ENCODE assay signal across 16 cellular contexts in the genomic region with DNA sequence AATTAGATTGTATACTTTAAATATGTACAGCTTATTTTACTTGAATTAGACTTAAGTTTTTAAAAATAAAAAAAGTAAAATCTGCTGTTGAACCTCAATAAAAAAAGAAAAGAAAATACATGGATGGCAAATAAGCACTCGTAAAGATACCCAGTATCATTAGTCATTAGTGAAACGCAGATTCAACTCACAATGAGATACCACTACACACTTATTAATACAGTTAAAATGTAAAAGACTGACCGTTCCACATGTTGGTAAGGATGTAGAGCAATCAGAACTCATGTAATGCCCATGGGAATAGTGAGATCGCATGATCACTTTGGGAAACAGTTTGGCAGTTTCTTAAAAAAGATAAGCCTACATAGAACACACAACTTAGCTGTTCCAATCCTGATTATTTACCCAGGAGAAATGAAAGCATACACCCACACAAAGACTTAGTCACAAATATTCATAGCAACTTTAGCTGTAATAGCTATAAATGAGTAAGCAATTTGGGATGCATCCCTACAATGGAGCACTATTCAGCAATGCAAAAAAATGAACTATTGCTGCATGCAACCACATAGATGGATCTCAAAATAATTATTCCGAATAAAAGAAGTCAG. TPM values are rescaled to one million over a fixed set of nuclear protein-coding genes. Genes with fewer than 3 reads are reported as not detected.
DNase-seq lines count a peak whose midpoint lies in the region; ATAC-seq and TF ChIP-seq lines count a peak whose summit lies in the region.
"Had no signal": no experiment of that assay in that cellular context is flagged by ENCODE, and none has a peak within 500 bp of the region (broad histone marks: within the 10 kb centered on the region; RNA-seq: fewer than 3 reads in every experiment).

No MANE protein-coding gene starts in this region.

- H3K9ac ChIP-seq in fibroblast of lung (ENCODE audit: insufficient read depth, low read length), result no peak overlapping the region
- H3K9ac ChIP-seq in Karpas-422 (ENCODE audit: low read length), result no peak overlapping the region

- H3K27me3 ChIP-seq in Panc1 (ENCODE audit: control insufficient read depth, insufficient read depth, low read length) (no peaks in the 10 kb centered on the region), fibroblast of lung (ENCODE audit: control insufficient read depth, insufficient read depth, low read length) (no peaks in the 10 kb centered on the region), Karpas-422 (ENCODE audit: low read length) (no peaks in the 10 kb centered on the region)
- H3K27me3 ChIP-seq: vagina had no signal

- POLR2A ChIA-PET in Panc1 (lab: Charles Lee), result no interaction called here

- H3K4me1 ChIP-seq in Panc1 (ENCODE audit: control insufficient read depth, insufficient read depth, low read length) (no peaks in the 10 kb centered on the region), fibroblast of lung (ENCODE audit: control insufficient read depth, extremely low read depth, insufficient read depth, low read length) (no peaks in the 10 kb centered on the region), Karpas-422 (ENCODE audit: low read length) (no peaks in the 10 kb centered on the region)
- H3K4me1 ChIP-seq: vagina had no signal

- ATAC-seq in Panc1, result peak; percentile 34; the same call in 1 of the 2 replicates
- ATAC-seq: activated CD8-positive, alpha-beta T cell treated with anti-CD3 and anti-CD28 coated beads for 36 hours; CD8-positive, alpha-beta T cell; effector memory CD8-positive, alpha-beta T cell; sciatic nerve had no signal

- no TSS peak for BruUV-seq in Panc1 (replicated peaks; lab: Mats Ljungman, UMichigan)

- H2AFZ ChIP-seq in fibroblast of lung (ENCODE audit: low read length) (peak overlapping the region; percentile 22), Karpas-422 (ENCODE audit: low read length) (no peak overlapping the region)

- TF ChIP-seq CTCF in Panc1 (IDR thresholded peaks at IDR 0.05) (no peak), fibroblast of lung (conservative IDR thresholded peaks at IDR 0.05 in 1 of 2, IDR thresholded peaks at IDR 0.05 in 1 of 2; ENCODE audit: low read depth in 1 of 2, low read length in 2 of 2) (no peak)

- H3K36me3 ChIP-seq in Panc1 (ENCODE audit: control insufficient read depth, insufficient read depth, low read length) (no peaks in the 10 kb centered on the region), fibroblast of lung (ENCODE audit: control insufficient read depth, insufficient read depth, low read length) (no peaks in the 10 kb centered on the region), Karpas-422 (ENCODE audit: insufficient read depth, low read length) (no peaks in the 10 kb centered on the region)
- H3K36me3 ChIP-seq: heart right ventricle, vagina had no signal

- H3K9me2 ChIP-seq in Karpas-422 (replicated peaks; ENCODE audit: insufficient read depth, low read length), result no peaks in the 10 kb centered on the region

- H3K79me2 ChIP-seq in fibroblast of lung (ENCODE audit: control insufficient read depth, insufficient read depth, low read length) (no peaks in the 10 kb centered on the region), Karpas-422 (ENCODE audit: low read length) (no peaks in the 10 kb centered on the region)

- peak; percentile 86 for DNase-seq in ELR (ENCODE audit: low read depth)
- DNase-seq in Panc1 (ENCODE audit: low read depth, low spot score), result no peak
- DNase-seq in fibroblast of lung (ENCODE audit: low read depth in 2 of 2), result peak; percentile 50 to 86
- peak; percentile 57 for DNase-seq in renal cortical epithelial cell (ENCODE audit: low read depth)
- no peak for DNase-seq in cerebellum (ENCODE audit: low spot score)
- DNase-seq in NCI-H345 (lab: John Stamatoyannopoulos, UW), result no peak
- no peak for DNase-seq in Karpas-422
- DNase-seq: activated CD8-positive, alpha-beta T cell treated with anti-CD3 and anti-CD28 coated beads for 36 hours; CD8-positive, alpha-beta T cell; effector memory CD8-positive, alpha-beta T cell; H9; heart right ventricle; nephron progenitor cell had no signal

- CTCF ChIA-PET in Panc1 (lab: Charles Lee), result no interaction called here

- H3K4me3 ChIP-seq in Panc1 (ENCODE audit: low read depth in 2 of 2, low read length in 2 of 2) (no peak overlapping the region), fibroblast of lung (replicated peaks in 1 of 4; ENCODE audit: control extremely low read depth in 1 of 4, insufficient read depth in 1 of 4, low read depth in 3 of 4, low read length in 4 of 4) (no peak overlapping the region), Karpas-422 (ENCODE audit: low read length) (no peak overlapping the region)
- H3K4me3 ChIP-seq: heart right ventricle, SK-N-MC, vagina had no signal

- H3K4me2 ChIP-seq in fibroblast of lung (ENCODE audit: extremely low read depth, insufficient read depth, low read length) (no peak overlapping the region), Karpas-422 (ENCODE audit: low read depth, low read length, poor library complexity, severe bottlenecking) (no peak overlapping the region)

- H3K27ac ChIP-seq in Panc1 (ENCODE audit: low read length), result no peak overlapping the region
- no peak overlapping the region for H3K27ac ChIP-seq in fibroblast of lung (ENCODE audit: insufficient read depth, low read length)
- no peak overlapping the region for H3K27ac ChIP-seq in Karpas-422 (ENCODE audit: low read length)
- H3K27ac ChIP-seq: heart right ventricle, SK-N-MC, vagina had no signal

- no peaks in the 10 kb centered on the region for H3K9me3 ChIP-seq in Panc1 (ENCODE audit: control insufficient read depth, insufficient read depth, low read depth, low read length)
- H3K9me3 ChIP-seq in fibroblast of lung (ENCODE audit: control insufficient read depth, insufficient read depth, low read depth, low read length), result no peaks in the 10 kb centered on the region
- H3K9me3 ChIP-seq in Karpas-422 (ENCODE audit: low read length), result no peaks in the 10 kb centered on the region
- H3K9me3 ChIP-seq: heart right ventricle, vagina had no signal

- intact Hi-C loops in Panc1 (cut with micrococcal nuclease; ENCODE audit: unreplicated experiment), result no loop called here

- H4K20me1 ChIP-seq in fibroblast of lung (ENCODE audit: control insufficient read depth, extremely low read depth, insufficient read depth, low read length) (no peaks in the 10 kb centered on the region), Karpas-422 (ENCODE audit: insufficient read depth, low read depth, low read length) (no peaks in the 10 kb centered on the region)

- in situ Hi-C loops in Panc1 (cut with HindIII; ENCODE audit: low pct_unique_long_range_greater_than_20kb, low sequenced_read_pairs), result no loop called here

RNA-seq across cellular contexts. Expression of a gene that starts 7.3 kb away (rescaled TPM):
- total RNA-seq in Panc1 (2021; ENCODE audit: unreplicated experiment) (not detected), fibroblast of lung (not detected in 2 replicates), renal cortical epithelial cell (not detected in 2 replicates), cerebellum (not detected)
- not detected for polyA plus RNA-seq in Panc1 (2012; ENCODE audit: insufficient read length)
- 0.02 TPM in 1 of 2 replicates, not detected in the other for polyA plus RNA-seq in fibroblast of lung
- polyA plus RNA-seq in fibroblast of lung (2012), result not detected in 2 replicates
- polyA minus RNA-seq in fibroblast of lung (ENCODE audit: low replicate concordance), result not detected in 2 replicates
- total RNA-seq in Karpas-422 (2014; rRNA removed; shearing (Covaris generic); ENCODE audit: low replicate concordance), result not detected in 2 replicates
- total RNA-seq: activated CD8-positive, alpha-beta T cell treated with anti-CD3 and anti-CD28 coated beads for 36 hours; CD8-positive, alpha-beta T cell; H9; vagina had no signal

RNA-seq across cellular contexts. Expression of a gene that starts 23.1 kb away (rescaled TPM):
- 38.4 TPM for total RNA-seq in Panc1 (2021; ENCODE audit: unreplicated experiment)
- 21.9 TPM for polyA plus RNA-seq in Panc1 (2012; ENCODE audit: insufficient read length)
- under 0.01 and 0.33 TPM in 2 replicates for total RNA-seq in fibroblast of lung
- polyA plus RNA-seq in fibroblast of lung, result 0.06 and 0.10 TPM in 2 replicates
- 0.12 and 0.16 TPM in 2 replicates for polyA plus RNA-seq in fibroblast of lung (2012)
- polyA minus RNA-seq in fibroblast of lung (ENCODE audit: low replicate concordance), result 1.2 TPM in 1 of 2 replicates, not detected in the other
- 0.17 and 2.6 TPM in 2 replicates for total RNA-seq in renal cortical epithelial cell
- 3.4 TPM for total RNA-seq in cerebellum
- total RNA-seq in Karpas-422 (2014; rRNA removed; shearing (Covaris generic); ENCODE audit: low replicate concordance), result not detected in 2 replicates
- total RNA-seq: CD8-positive, alpha-beta T cell had no signal

RNA-seq across cellular contexts. Expression of a gene that starts 28.0 kb away (rescaled TPM):
- total RNA-seq in Panc1 (2021; ENCODE audit: unreplicated experiment), result not detected
- 0.34 TPM for polyA plus RNA-seq in Panc1 (2012; ENCODE audit: insufficient read length)
- total RNA-seq in fibroblast of lung, result not detected in 2 replicates
- polyA plus RNA-seq in fibroblast of lung, result not detected in 2 replicates
- not detected in 2 replicates for polyA plus RNA-seq in fibroblast of lung (2012)
- not detected in 2 replicates for polyA minus RNA-seq in fibroblast of lung (ENCODE audit: low replicate concordance)
- total RNA-seq in renal cortical epithelial cell, result not detected in 2 replicates
- total RNA-seq in cerebellum, result not detected
- total RNA-seq in Karpas-422 (2014; rRNA removed; shearing (Covaris generic); ENCODE audit: low replicate concordance), result not detected in 2 replicates
- total RNA-seq: activated CD8-positive, alpha-beta T cell treated with anti-CD3 and anti-CD28 coated beads for 36 hours; CD8-positive, alpha-beta T cell; H9; heart right ventricle; sciatic nerve; vagina had no signal
- polyA plus RNA-seq: heart right ventricle had no signal

Comparison
In these comparisons a context has a peak if more than half of its experiments do, and no peak if none do; other contexts are left out.
1. DNase-seq: peak in ELR (single experiment), fibroblast of lung (2 of 2) and renal cortical epithelial cell (single experiment); none in Panc1 (single experiment), cerebellum (single experiment), NCI-H345 (single experiment) and Karpas-422 (single experiment).